6 cellular contexts compared by ENCODE assay signal in genomic region chr19:2150794-2151338, GRCh38. TPM values are rescaled to one million over a fixed set of nuclear protein-coding genes. Genes with fewer than 3 reads are reported as not detected.
DNase-seq lines count a peak whose midpoint lies in the region; ATAC-seq, FAIRE-seq and TF ChIP-seq lines count a peak whose summit lies in the region.

No MANE protein-coding gene starts in this region.

- no peaks in the 10 kb centered on the region for H3K9me3 ChIP-seq in MG63
- no peaks in the 10 kb centered on the region for H3K9me3 ChIP-seq in endothelial cell of umbilical vein (replicated peaks; ENCODE audit: control insufficient read depth, insufficient read depth, low read length)
- H3K9me3 ChIP-seq in skeletal muscle satellite cell (replicated peaks; ENCODE audit: low read length) = no peaks in the 10 kb centered on the region

- H3K4me1 ChIP-seq in endothelial cell of umbilical vein (ENCODE audit: control insufficient read depth, extremely low read depth, insufficient read depth, low read length) (peaks cover 8% of the 10 kb centered on the region), skeletal muscle satellite cell (ENCODE audit: control insufficient read depth, insufficient read depth, low read length) (peaks cover 39% of the 10 kb centered on the region)

- no peak for DNase-seq in MG63
- DNase-seq in endothelial cell of umbilical vein (ENCODE audit: low read depth, low spot score) = peak; percentile 34
- no peak for DNase-seq in urothelium cell line (ENCODE audit: low spot score)
- no peak for DNase-seq in H54 (ENCODE audit: insufficient read length, low spot score)

- FAIRE-seq in endothelial cell of umbilical vein (lab: Jason Lieb, UNC) (no peak), urothelium cell line (lab: Jason Lieb, UNC) (no peak), H54 (lab: Jason Lieb, UNC) (no peak)

- dilution Hi-C loops in endothelial cell of umbilical vein (cut with MboI; ENCODE audit: extremely low pct_ligation_motif_present, low sequenced_read_pairs) = no loop called here

- H3K27ac ChIP-seq in endothelial cell of umbilical vein (ENCODE audit: insufficient read depth, low read depth, low read length) = peak overlapping the region; percentile 75

- TF ChIP-seq CTCF in endothelial cell of umbilical vein (IDR thresholded peaks at IDR 0.05; ENCODE audit: extremely low read depth in 1 of 2, insufficient read depth in 1 of 2, low read depth in 1 of 2, low read length in 2 of 2) = no peak

- peaks cover 10% of the 10 kb centered on the region; the same call in 1 of the 2 replicates for H3K36me3 ChIP-seq in MG63
- H3K36me3 ChIP-seq in endothelial cell of umbilical vein (ENCODE audit: control insufficient read depth in 2 of 2, extremely low read depth in 1 of 2, insufficient read depth in 2 of 2, low read length in 2 of 2) = peaks cover 0 to 4% of the 10 kb centered on the region in 2 experiments
- peaks cover 15% of the 10 kb centered on the region for H3K36me3 ChIP-seq in skeletal muscle satellite cell (ENCODE audit: insufficient read depth, low read length)

- BruUV-seq in endothelial cell of umbilical vein (replicated peaks; lab: Mats Ljungman, UMichigan) = TSS peak; percentile 23

- H4K20me1 ChIP-seq in endothelial cell of umbilical vein (replicated peaks; ENCODE audit: control insufficient read depth, extremely low read depth, insufficient read depth, low read length) = no peaks in the 10 kb centered on the region

- no peaks in the 10 kb centered on the region for H3K9me1 ChIP-seq in endothelial cell of umbilical vein (replicated peaks; ENCODE audit: control insufficient read depth, extremely low read depth, insufficient read depth, low read length)

- no peak for TF ChIP-seq POLR2A in endothelial cell of umbilical vein (IDR thresholded peaks at IDR 0.05; ENCODE audit: low read depth, low read length)
- no peak for TF ChIP-seq POLR2A in H54 (IDR thresholded peaks at IDR 0.05; ENCODE audit: low read depth, low read length)

- H3K79me2 ChIP-seq in endothelial cell of umbilical vein (ENCODE audit: control insufficient read depth, insufficient read depth, low read length) = peaks cover 50% of the 10 kb centered on the region

- H3K4me3 ChIP-seq in MG63 (peak overlapping the region; percentile 79), endothelial cell of umbilical vein (replicated peaks in 1 of 3; ENCODE audit: insufficient read depth in 1 of 3, low read depth in 1 of 3, low read length in 3 of 3) (peak overlapping the region; percentile 60 to 96 (median 61)), skeletal muscle satellite cell (ENCODE audit: low read length) (peak overlapping the region; percentile 100)

- CTCF ChIA-PET in endothelial cell of umbilical vein (lab: Charles Lee) = interaction anchor here (1.0 to 1.4 kb wide), 3 partner anchors 111 to 460 kb away, joined by 3 to 7 read pairs (median 3); no protein-coding TSS in a partner anchor

- no peaks in the 10 kb centered on the region for H3K27me3 ChIP-seq in MG63
- no peaks in the 10 kb centered on the region for H3K27me3 ChIP-seq in endothelial cell of umbilical vein (ENCODE audit: control insufficient read depth in 2 of 2, insufficient read depth in 2 of 2, low read length in 2 of 2)
- H3K27me3 ChIP-seq in skeletal muscle satellite cell (ENCODE audit: control insufficient read depth, insufficient read depth, low read length) = no peaks in the 10 kb centered on the region

- peak overlapping the region; percentile 9 for H2AFZ ChIP-seq in endothelial cell of umbilical vein (ENCODE audit: low read depth, low read length)

- peak; percentile 16 for ATAC-seq in GM21390 (IDR thresholded peaks at IDR 0.05; ENCODE audit: unreplicated experiment)

- H3K9ac ChIP-seq in endothelial cell of umbilical vein (replicated peaks; ENCODE audit: extremely low read depth, insufficient read depth, low read length) (peak overlapping the region; percentile 94), skeletal muscle satellite cell (ENCODE audit: low read depth, low read length) (peak overlapping the region; percentile 100)

- POLR2A ChIA-PET in endothelial cell of umbilical vein (lab: Charles Lee) = interaction anchor here (1.0 to 1.3 kb wide), 2 partner anchors 89 to 325 kb away, joined by 3 to 4 read pairs; partner anchors contain the start of gene GADD45B

- intact Hi-C loops in endothelial cell of umbilical vein (cut with micrococcal nuclease) = loop anchor here (1.0 to 2.0 kb wide), 3 partner anchors 55 to 222 kb away; partner anchors contain the start of genes IZUMO4 and MOB3A

- H3K4me2 ChIP-seq in endothelial cell of umbilical vein (ENCODE audit: insufficient read depth, low read length) (peak overlapping the region; percentile 69), skeletal muscle satellite cell (ENCODE audit: low read length) (peak overlapping the region; percentile 100)

TF ChIP-seq in endothelial cell of umbilical vein, 7 proteins besides CTCF, POLR2A, EP300 and RAD21:
- TF ChIP-seq FOS (IDR thresholded peaks at IDR 0.05; ENCODE audit: borderline replicate concordance, insufficient read depth, low read length) (no peak), GATA2 (IDR thresholded peaks at IDR 0.05; ENCODE audit: insufficient read depth, insufficient read length, low read depth, low read length) (no peak), MAX (IDR thresholded peaks at IDR 0.05; ENCODE audit: insufficient read depth, insufficient read length) (no peak), POLR2AphosphoS5 (IDR thresholded peaks at IDR 0.05; ENCODE audit: insufficient read depth, low read depth, low read length) (no peak), MYC (IDR thresholded peaks at IDR 0.05; ENCODE audit: low read depth, low read length) (no peak), JUN (IDR thresholded peaks at IDR 0.05; ENCODE audit: borderline replicate concordance, insufficient read depth, insufficient read length, low read depth) (no peak), EZH2 (IDR thresholded peaks at IDR 0.05; ENCODE audit: borderline replicate concordance, low read depth, low read length, severe bottlenecking) (no peak)

RNA-seq across cellular contexts. Expression of gene AP3D1, which starts 0.5 kb away (rescaled TPM):
- total RNA-seq in MG63 (2014; rRNA removed; shearing (Covaris generic); ENCODE audit: low replicate concordance) = 65.6 and 91.8 TPM in 2 replicates
- total RNA-seq in endothelial cell of umbilical vein = 137 and 143 TPM in 2 replicates
- 123 and 130 TPM in 2 replicates for polyA plus RNA-seq in endothelial cell of umbilical vein
- 123 and 130 TPM in 2 replicates for polyA plus RNA-seq in endothelial cell of umbilical vein (2011; cell fraction: cytosol; rRNA removed)
- 207 and 256 TPM in 2 replicates for polyA plus RNA-seq in endothelial cell of umbilical vein (2011; cell fraction: nucleus; rRNA removed)
- 148 and 165 TPM in 2 replicates for polyA plus RNA-seq in endothelial cell of umbilical vein (2012)
- 186 and 190 TPM in 2 replicates for polyA minus RNA-seq in endothelial cell of umbilical vein
- polyA minus RNA-seq in endothelial cell of umbilical vein (2011; cell fraction: cytosol; rRNA and poly(A)+ RNA removed) = 36.4 TPM
- 78.8 and 90.3 TPM in 2 replicates for polyA minus RNA-seq in endothelial cell of umbilical vein (2011; cell fraction: nucleus; rRNA and poly(A)+ RNA removed)
- 128 and 142 TPM in 2 replicates for total RNA-seq in skeletal muscle satellite cell (2012; rRNA removed)

RNA-seq across cellular contexts. Expression of gene DOT1L, which starts 12.9 kb away (rescaled TPM):
- 3.5 and 5.4 TPM in 2 replicates for total RNA-seq in MG63 (2014; rRNA removed; shearing (Covaris generic); ENCODE audit: low replicate concordance)
- total RNA-seq in endothelial cell of umbilical vein = 42.0 and 47.0 TPM in 2 replicates
- polyA plus RNA-seq in endothelial cell of umbilical vein = 7.6 and 7.7 TPM in 2 replicates
- polyA plus RNA-seq in endothelial cell of umbilical vein (2011; cell fraction: cytosol; rRNA removed) = 7.6 and 10.4 TPM in 2 replicates
- polyA plus RNA-seq in endothelial cell of umbilical vein (2011; cell fraction: nucleus; rRNA removed) = 26.7 and 38.7 TPM in 2 replicates
- 13.3 and 14.5 TPM in 2 replicates for polyA plus RNA-seq in endothelial cell of umbilical vein (2012)
- 16.2 and 36.6 TPM in 2 replicates for polyA minus RNA-seq in endothelial cell of umbilical vein
- polyA minus RNA-seq in endothelial cell of umbilical vein (2011; cell fraction: cytosol; rRNA and poly(A)+ RNA removed) = 18.9 TPM
- polyA minus RNA-seq in endothelial cell of umbilical vein (2011; cell fraction: nucleus; rRNA and poly(A)+ RNA removed) = 23.1 and 29.1 TPM in 2 replicates
- 16.0 and 18.1 TPM in 2 replicates for total RNA-seq in skeletal muscle satellite cell (2012; rRNA removed)

RNA-seq across cellular contexts. Expression of gene IZUMO4, which starts 54.2 kb away (rescaled TPM):
- not detected in 2 replicates for total RNA-seq in MG63 (2014; rRNA removed; shearing (Covaris generic); ENCODE audit: low replicate concordance)
- 1.1 and 2.0 TPM in 2 replicates for total RNA-seq in endothelial cell of umbilical vein
- 2.0 and 3.2 TPM in 2 replicates for polyA plus RNA-seq in endothelial cell of umbilical vein
- 0.52 and 0.78 TPM in 2 replicates for polyA plus RNA-seq in endothelial cell of umbilical vein (2011; cell fraction: cytosol; rRNA removed)
- 14.4 and 15.3 TPM in 2 replicates for polyA plus RNA-seq in endothelial cell of umbilical vein (2011; cell fraction: nucleus; rRNA removed)
- polyA plus RNA-seq in endothelial cell of umbilical vein (2012) = 0.87 and 1.3 TPM in 2 replicates
- polyA minus RNA-seq in endothelial cell of umbilical vein = 1.00 TPM in 1 of 2 replicates, not detected in the other
- not detected for polyA minus RNA-seq in endothelial cell of umbilical vein (2011; cell fraction: cytosol; rRNA and poly(A)+ RNA removed)
- 1.5 TPM in 2 replicates for polyA minus RNA-seq in endothelial cell of umbilical vein (2011; cell fraction: nucleus; rRNA and poly(A)+ RNA removed)
- 2.3 and 3.3 TPM in 2 replicates for total RNA-seq in skeletal muscle satellite cell (2012; rRNA removed)

RNA-seq across cellular contexts. Expression of gene MOB3A, which starts 54.7 kb away (rescaled TPM):
- 9.4 and 9.7 TPM in 2 replicates for total RNA-seq in MG63 (2014; rRNA removed; shearing (Covaris generic); ENCODE audit: low replicate concordance)
- 52.4 and 59.7 TPM in 2 replicates for total RNA-seq in endothelial cell of umbilical vein
- 46.5 and 50.7 TPM in 2 replicates for polyA plus RNA-seq in endothelial cell of umbilical vein
- 38.0 and 38.4 TPM in 2 replicates for polyA plus RNA-seq in endothelial cell of umbilical vein (2011; cell fraction: cytosol; rRNA removed)
- 21.1 and 21.3 TPM in 2 replicates for polyA plus RNA-seq in endothelial cell of umbilical vein (2011; cell fraction: nucleus; rRNA removed)
- 25.2 and 26.3 TPM in 2 replicates for polyA plus RNA-seq in endothelial cell of umbilical vein (2012)
- 39.4 and 61.6 TPM in 2 replicates for polyA minus RNA-seq in endothelial cell of umbilical vein
- 12.3 TPM for polyA minus RNA-seq in endothelial cell of umbilical vein (2011; cell fraction: cytosol; rRNA and poly(A)+ RNA removed)
- 14.1 and 17.6 TPM in 2 replicates for polyA minus RNA-seq in endothelial cell of umbilical vein (2011; cell fraction: nucleus; rRNA and poly(A)+ RNA removed)
- 56.0 and 59.8 TPM in 2 replicates for total RNA-seq in skeletal muscle satellite cell (2012; rRNA removed)
